ENCODE assay signal across 8 cellular contexts in genomic region chr7:98281757-98282652, GRCh38. TPM values are rescaled to one million over a fixed set of nuclear protein-coding genes. Genes with fewer than 3 reads are reported as not detected.
DNase-seq lines count a peak whose midpoint lies in the region; ATAC-seq, FAIRE-seq and TF ChIP-seq lines count a peak whose summit lies in the region.

No MANE protein-coding gene starts in this region.

- peak overlapping the region; percentile 84 for H3K4me3 Mint-ChIP-seq in activated naive CD8-positive, alpha-beta T cell treated with anti-CD3 and anti-CD28 coated beads for 36 hours

- H3K4me1 ChIP-seq in iPS-15b (ENCODE audit: control insufficient read depth, insufficient read depth, low read length) (peaks cover 12% of the 10 kb centered on the region), smooth muscle cell (ENCODE audit: low read depth) (peaks cover 51% of the 10 kb centered on the region)

- no peaks in the 10 kb centered on the region for H3K27me3 ChIP-seq in iPS-15b (ENCODE audit: control insufficient read depth, insufficient read depth, low read length)
- H3K27me3 ChIP-seq in smooth muscle cell (ENCODE audit: low read depth), result no peaks in the 10 kb centered on the region

- peak overlapping the region; percentile 81 for H3K27ac ChIP-seq in smooth muscle cell (ENCODE audit: low read depth)

- H3K36me3 ChIP-seq in iPS-15b (ENCODE audit: control insufficient read depth, insufficient read depth, low read length) (peaks cover 8% of the 10 kb centered on the region), smooth muscle cell (ENCODE audit: low read depth) (no peaks in the 10 kb centered on the region)

- peaks cover 50% of the 10 kb centered on the region for H3K79me2 ChIP-seq in smooth muscle cell (ENCODE audit: low read depth)

- H3K27me3 Mint-ChIP-seq in activated naive CD8-positive, alpha-beta T cell treated with anti-CD3 and anti-CD28 coated beads for 36 hours, result no peaks in the 10 kb centered on the region

- H2AFZ ChIP-seq in smooth muscle cell (ENCODE audit: low read depth), result no peak overlapping the region

- ATAC-seq in GM21515 (IDR thresholded peaks at IDR 0.05; ENCODE audit: unreplicated experiment), result peak; percentile 33

- no peak for TF ChIP-seq CTCF in smooth muscle cell (IDR thresholded peaks at IDR 0.05; ENCODE audit: borderline replicate concordance, insufficient read depth, poor library complexity, severe bottlenecking)

- H3K9me3 ChIP-seq in iPS-15b (ENCODE audit: control insufficient read depth, insufficient read depth, low read length) (no peaks in the 10 kb centered on the region), smooth muscle cell (replicated peaks; ENCODE audit: low read depth) (no peaks in the 10 kb centered on the region)

- peaks cover 4% of the 10 kb centered on the region for H3F3A ChIP-seq in smooth muscle cell (ENCODE audit: low read depth)

- FAIRE-seq in frontal cortex (lab: Jason Lieb, UNC), result no peak

- H3K4me1 Mint-ChIP-seq in activated naive CD8-positive, alpha-beta T cell treated with anti-CD3 and anti-CD28 coated beads for 36 hours, result peaks cover 29% of the 10 kb centered on the region

- peaks cover 49% of the 10 kb centered on the region for H4K20me1 ChIP-seq in smooth muscle cell (ENCODE audit: low read depth)

- no peaks in the 10 kb centered on the region for H3K9me3 Mint-ChIP-seq in activated naive CD8-positive, alpha-beta T cell treated with anti-CD3 and anti-CD28 coated beads for 36 hours

- peak; percentile 48 for DNase-seq in GM03348 (ENCODE audit: low spot score)
- no peak for DNase-seq in Jurkat, Clone E6-1 (ENCODE audit: low read depth, low spot score)
- DNase-seq in activated naive CD8-positive, alpha-beta T cell treated with anti-CD3 and anti-CD28 coated beads for 36 hours, result peak; percentile 36
- DNase-seq in smooth muscle cell (lab: John Stamatoyannopoulos, UW; ENCODE audit: unreplicated experiment), result no peak
- DNase-seq in HPDE6-E6E7 (ENCODE audit: extremely low spot score), result no peak
- no peak for DNase-seq in frontal cortex (ENCODE audit: low spot score in 2 of 2)

- peak overlapping the region; percentile 65 for H3K4me3 ChIP-seq in Jurkat, Clone E6-1 (ENCODE audit: low read length)
- H3K4me3 ChIP-seq in iPS-15b (ENCODE audit: low read depth, low read length) (peak overlapping the region; percentile 90), smooth muscle cell (peak overlapping the region; percentile 96)

- peak overlapping the region; percentile 100 for H3K4me2 ChIP-seq in smooth muscle cell

- H3K36me3 Mint-ChIP-seq in activated naive CD8-positive, alpha-beta T cell treated with anti-CD3 and anti-CD28 coated beads for 36 hours, result peaks cover 3% of the 10 kb centered on the region

- H3K27ac Mint-ChIP-seq in activated naive CD8-positive, alpha-beta T cell treated with anti-CD3 and anti-CD28 coated beads for 36 hours, result peak overlapping the region; percentile 85

- H3K9ac ChIP-seq in iPS-15b (ENCODE audit: low read depth, low read length) (peak overlapping the region; percentile 81), smooth muscle cell (ENCODE audit: low read depth) (peak overlapping the region; percentile 97)

- WGBS in smooth muscle cell (ENCODE audit: low lambda C conversion rate), result 7% methylated on average over 31 of the region's 80 CpGs

RNA-seq across cellular contexts. Expression of gene BRI3, which starts 0.5 kb away (rescaled TPM):
- 70.9 TPM for polyA plus RNA-seq in Jurkat, Clone E6-1 (2012; ENCODE audit: insufficient read depth, insufficient read length)
- total RNA-seq in activated naive CD8-positive, alpha-beta T cell treated with anti-CD3 and anti-CD28 coated beads for 36 hours, result 10 to 100 TPM; 51.3 to 52.3 TPM
- total RNA-seq in smooth muscle cell (58.4 and 70.1 TPM in 2 replicates), frontal cortex (15.9 TPM)
- 83.0 and 84.9 TPM in 2 replicates for polyA plus RNA-seq in smooth muscle cell

RNA-seq across cellular contexts. Expression of gene TECPR1, which starts 30.0 kb away (rescaled TPM):
- 39.0 TPM for polyA plus RNA-seq in Jurkat, Clone E6-1 (2012; ENCODE audit: insufficient read depth, insufficient read length)
- total RNA-seq in activated naive CD8-positive, alpha-beta T cell treated with anti-CD3 and anti-CD28 coated beads for 36 hours, result 10 to 100 TPM; 18.3 to 25.6 TPM
- total RNA-seq in smooth muscle cell (27.7 and 33.1 TPM in 2 replicates), frontal cortex (25.3 TPM)
- 8.9 and 15.3 TPM in 2 replicates for polyA plus RNA-seq in smooth muscle cell

Comparison
In these comparisons a context has a peak if more than half of its experiments do, and no peak if none do; other contexts are left out.
1. DNase-seq: peak in GM03348 (single experiment) and activated naive CD8-positive, alpha-beta T cell treated with anti-CD3 and anti-CD28 coated beads for 36 hours (single experiment); none in Jurkat, Clone E6-1 (single experiment), smooth muscle cell (single experiment), HPDE6-E6E7 (single experiment) and frontal cortex (0 of 2).
2. Peak in every context shown above with its lines, with median percentiles within 50 percentile points of each other: H3K4me3 ChIP-seq.